Comparison of ENCODE assay signal across 9 cellular contexts in genomic region chr19:17755977-17756670, GRCh38. TPM values are rescaled to one million over a fixed set of nuclear protein-coding genes. Genes with fewer than 3 reads are reported as not detected.
DNase-seq lines count a peak whose midpoint lies in the region; ATAC-seq, FAIRE-seq and TF ChIP-seq lines count a peak whose summit lies in the region.
"Had no signal": no experiment of that assay in that cellular context is flagged by ENCODE, and none has a peak within 500 bp of the region (broad histone marks: within the 10 kb centered on the region; RNA-seq: fewer than 3 reads in every experiment).

No MANE protein-coding gene starts in this region.

- H3K36me3 ChIP-seq in BE2C (no peaks in the 10 kb centered on the region), neutrophil (peaks cover 61% of the 10 kb centered on the region), left ventricle myocardium inferior (no peaks in the 10 kb centered on the region)

- no peak for TF ChIP-seq POLR2A in GM12892 (IDR thresholded peaks at IDR 0.05; ENCODE audit: low read depth, low read length)

- FAIRE-seq in GM12892 (lab: Jason Lieb, UNC): peak; percentile 94

- H3K4me3 ChIP-seq in BE2C (ENCODE audit: low read depth, low read length) (no peak overlapping the region), cardiac fibroblast (replicated peaks in 1 of 2; ENCODE audit: low read depth in 2 of 2, low read length in 2 of 2) (no peak overlapping the region), neutrophil (ENCODE audit: low read depth in 1 of 2, low read length in 1 of 2) (no peak overlapping the region), left ventricle myocardium inferior (no peak overlapping the region)

- H3K9me3 ChIP-seq in BE2C (no peaks in the 10 kb centered on the region), neutrophil (no peaks in the 10 kb centered on the region), left ventricle myocardium inferior (replicated peaks) (no peaks in the 10 kb centered on the region)

- DNase-seq in BE2C (peak; percentile 83), GM12892 (ENCODE audit: insufficient read length) (peak; percentile 74), NCI-H82 treated with DMSO at 0.1 percent for 48 hours (lab: John Stamatoyannopoulos, UW; ENCODE audit: unreplicated experiment) (peak; percentile 43), cardiac fibroblast (ENCODE audit: low read depth in 2 of 2) (peak; percentile 47 to 64), AML-193 (lab: John Stamatoyannopoulos, UW) (no peak), left ventricle myocardium inferior (no peak)

- peak overlapping the region; percentile 10 for H3K27ac ChIP-seq in neutrophil
- no peak overlapping the region for H3K27ac ChIP-seq in left ventricle myocardium inferior (replicated peaks)

- no peak for ATAC-seq in GM18861 (IDR thresholded peaks at IDR 0.05; ENCODE audit: unreplicated experiment)

- H3K4me1 ChIP-seq in BE2C (peaks cover 13% of the 10 kb centered on the region), neutrophil (ENCODE audit: control insufficient read depth in 1 of 2, insufficient read depth in 1 of 2, low read depth in 1 of 2, low read length in 1 of 2) (peaks cover 24 to 31% of the 10 kb centered on the region in 2 experiments), left ventricle myocardium inferior (no peaks in the 10 kb centered on the region)

- no peaks in the 10 kb centered on the region for H3K27me3 ChIP-seq in BE2C
- no peaks in the 10 kb centered on the region for H3K27me3 ChIP-seq in neutrophil
- H3K27me3 ChIP-seq in left ventricle myocardium inferior (ENCODE audit: low read depth): peaks cover 10% of the 10 kb centered on the region

- TF ChIP-seq CTCF in BE2C (IDR thresholded peaks at IDR 0.05; ENCODE audit: low read depth, low read length): no peak
- no peak for TF ChIP-seq CTCF in cardiac fibroblast (IDR thresholded peaks at IDR 0.05; ENCODE audit: low read depth, low read length)
- TF ChIP-seq CTCF in neutrophil (IDR thresholded peaks at IDR 0.05): no peak
- TF ChIP-seq CTCF in left ventricle myocardium inferior (IDR thresholded peaks at IDR 0.05; ENCODE audit: borderline replicate concordance): no peak

- intact Hi-C loops in left ventricle myocardium inferior (cut with micrococcal nuclease): no loop called here

RNA-seq across cellular contexts. Expression of gene FCHO1, which starts 4.8 kb away (rescaled TPM):
- polyA plus RNA-seq in BE2C (2012; ENCODE audit: insufficient read depth, insufficient read length, low read depth): 7.0 TPM
- polyA plus RNA-seq in GM12892 (2012; ENCODE audit: missing spikeins): 19.9 TPM
- 0.71 TPM for total RNA-seq in left ventricle myocardium inferior

RNA-seq across cellular contexts. Expression of gene MAP1S, which starts 36.8 kb away (rescaled TPM):
- polyA plus RNA-seq in BE2C (2012; ENCODE audit: insufficient read depth, insufficient read length, low read depth): 288 TPM
- 16.0 TPM for polyA plus RNA-seq in GM12892 (2012; ENCODE audit: missing spikeins)
- 21.4 TPM for total RNA-seq in left ventricle myocardium inferior

RNA-seq across cellular contexts. Expression of gene B3GNT3, which starts 38.8 kb away (rescaled TPM):
- not detected for polyA plus RNA-seq in BE2C (2012; ENCODE audit: insufficient read depth, insufficient read length, low read depth)
- not detected for polyA plus RNA-seq in GM12892 (2012; ENCODE audit: missing spikeins)
- total RNA-seq in left ventricle myocardium inferior: not detected
- total RNA-seq: skeletal muscle tissue had no signal

Comparison
In these comparisons a context has a peak if more than half of its experiments do, and no peak if none do; other contexts are left out.
1. DNase-seq: peak in BE2C (single experiment), GM12892 (single experiment), NCI-H82 treated with DMSO at 0.1 percent for 48 hours (single experiment) and cardiac fibroblast (2 of 2); none in AML-193 (0 of 2) and left ventricle myocardium inferior (single experiment).